Comparison of ENCODE assay signal across 21 cellular contexts in genomic region chr2:49050265-49050664, GRCh38.
A peak's percentile ranks its signal among the peaks of the same experiment; 100 is the strongest.
DNase-seq lines count a peak whose midpoint lies in the region; ATAC-seq, FAIRE-seq and TF ChIP-seq lines count a peak whose summit lies in the region.
"Had no signal": no experiment of that assay in that cellular context is flagged by ENCODE, and none has a peak within 500 bp of the region (broad histone marks: within the 10 kb centered on the region; RNA-seq: fewer than 3 reads in every experiment).

No MANE protein-coding gene starts in this region.

- H3K9me3 Mint-ChIP-seq in GM23338 (no peaks in the 10 kb centered on the region; the same call in 2 of the 3 replicates), neural progenitor cell (peaks cover 2% of the 10 kb centered on the region)

- H3K4me1 Mint-ChIP-seq in GM23338 (peaks cover 4% of the 10 kb centered on the region; the same call in 2 of the 3 replicates), neural progenitor cell (peaks cover under 1% of the 10 kb centered on the region)
- H3K4me1 Mint-ChIP-seq: CD14-positive monocyte; CD4-positive, alpha-beta memory T cell; CD4-positive, CD25-positive, alpha-beta regulatory T cell; CD8-positive, alpha-beta memory T cell had no signal

- no peaks in the 10 kb centered on the region; the same call in 1 of the 2 replicates for H3K36me3 ChIP-seq in GM23338 (ENCODE audit: insufficient read depth)
- H3K36me3 ChIP-seq in neural progenitor cell, result no peaks in the 10 kb centered on the region
- no peaks in the 10 kb centered on the region for H3K36me3 ChIP-seq in osteoblast (ENCODE audit: insufficient read depth, low read length)
- H3K36me3 ChIP-seq: BE2C, BLaER1 had no signal

- DNase-seq in D721Med (ENCODE audit: insufficient read length, low spot score) (no peak), GM23338 (ENCODE audit: low spot score) (no peak), neural progenitor cell (ENCODE audit: low spot score) (no peak), osteoblast (ENCODE audit: insufficient read length, low spot score, missing footprints) (no peak)
- no peak for DNase-seq in activated T-cell treated with anti-CD3 and anti-CD28 coated beads, Interleukin-2, amount 50 U/mL, for 1 hour
- DNase-seq: 8988T; ACHN; BE2C; C1 segment of cervical spinal cord; CD4-positive, alpha-beta memory T cell; CD4-positive, CD25-positive, alpha-beta regulatory T cell; CD8-positive, alpha-beta memory T cell; COR-L47; DMS79 treated with DMSO at 0.1 percent for 48 hours had no signal

- H3K9me3 ChIP-seq in neural progenitor cell (ENCODE audit: low read depth) (no peaks in the 10 kb centered on the region), osteoblast (ENCODE audit: low read depth, low read length) (peaks cover 2% of the 10 kb centered on the region)
- H3K9me3 ChIP-seq: BE2C had no signal

- no peak overlapping the region for H3K9ac ChIP-seq in neural progenitor cell
- H3K9ac ChIP-seq: BLaER1 had no signal

- H3K9me2 ChIP-seq in GM23338 (ENCODE audit: insufficient read depth), result no peaks in the 10 kb centered on the region

- peak; percentile 61 for FAIRE-seq in D721Med (lab: Jason Lieb, UNC)
- FAIRE-seq: A204.1, G401.6, GM12878, GM12892, GM18507 had no signal

- H3K4me3 Mint-ChIP-seq in GM23338, result no peak overlapping the region
- no peak overlapping the region for H3K4me3 Mint-ChIP-seq in neural progenitor cell
- H3K4me3 Mint-ChIP-seq: CD14-positive monocyte; CD4-positive, alpha-beta memory T cell; CD4-positive, CD25-positive, alpha-beta regulatory T cell; CD8-positive, alpha-beta memory T cell had no signal

- H3K4me1 ChIP-seq in GM23338 (ENCODE audit: insufficient read depth) (0 out of 2 replicates have a peak, but pooled peaks cover under 1% of the 10 kb centered on the region), neural progenitor cell (no peaks in the 10 kb centered on the region), osteoblast (ENCODE audit: insufficient read depth, low read length) (no peaks in the 10 kb centered on the region)
- H3K4me1 ChIP-seq: BE2C, BLaER1 had no signal

- no peaks in the 10 kb centered on the region for H3F3A ChIP-seq in GM23338 (replicated peaks; ENCODE audit: low read depth)
- H3F3A ChIP-seq in neural progenitor cell (ENCODE audit: low read depth), result no peaks in the 10 kb centered on the region

- no peaks in the 10 kb centered on the region for H3K36me3 Mint-ChIP-seq in GM23338 (ENCODE audit: low read depth)
- H3K36me3 Mint-ChIP-seq in neural progenitor cell, result no peaks in the 10 kb centered on the region
- H3K36me3 Mint-ChIP-seq: CD14-positive monocyte; CD4-positive, alpha-beta memory T cell; CD4-positive, CD25-positive, alpha-beta regulatory T cell had no signal

- H3K27me3 ChIP-seq in GM23338 (ENCODE audit: insufficient read depth) (no peaks in the 10 kb centered on the region), neural progenitor cell (no peaks in the 10 kb centered on the region), osteoblast (ENCODE audit: insufficient read depth, low read length) (no peaks in the 10 kb centered on the region)
- H3K27me3 ChIP-seq: BE2C, BLaER1 had no signal

- no peak overlapping the region for H3K27ac Mint-ChIP-seq in GM23338
- no peak overlapping the region for H3K27ac Mint-ChIP-seq in neural progenitor cell
- H3K27ac Mint-ChIP-seq: CD14-positive monocyte; CD4-positive, alpha-beta memory T cell; CD4-positive, CD25-positive, alpha-beta regulatory T cell; CD8-positive, alpha-beta memory T cell had no signal

- H3K27me3 Mint-ChIP-seq in GM23338 (ENCODE audit: insufficient read depth, low read depth, poor library complexity) (no peaks in the 10 kb centered on the region), neural progenitor cell (ENCODE audit: insufficient read depth, low read depth) (no peaks in the 10 kb centered on the region)
- H3K27me3 Mint-ChIP-seq: CD4-positive, CD25-positive, alpha-beta regulatory T cell; CD8-positive, alpha-beta memory T cell had no signal

- ATAC-seq in GM23338, result no peak
- ATAC-seq: GM12878 had no signal

- H2AFZ ChIP-seq in GM23338, result 0 out of 2 replicates have a peak overlapping the region, but pooled peaks have one; percentile 60
- H2AFZ ChIP-seq in neural progenitor cell (replicated peaks), result peak overlapping the region; percentile 3
- no peak overlapping the region for H2AFZ ChIP-seq in osteoblast (ENCODE audit: low read length)

- H3K4me2 ChIP-seq in GM23338, result no peak overlapping the region
- no peak overlapping the region for H3K4me2 ChIP-seq in neural progenitor cell
- no peak overlapping the region for H3K4me2 ChIP-seq in osteoblast (ENCODE audit: insufficient read depth, low read length)
- H3K4me2 ChIP-seq: BLaER1 had no signal

- TF ChIP-seq CTCF in D721Med (IDR thresholded peaks at IDR 0.05; ENCODE audit: insufficient read depth, missing control alignments), result no peak
- TF ChIP-seq CTCF in GM23338 (conservative IDR thresholded peaks at IDR 0.05; ENCODE audit: low read depth in 2 of 2), result no peak
- no peak for TF ChIP-seq CTCF in neural progenitor cell (IDR thresholded peaks at IDR 0.05)
- no peak for TF ChIP-seq CTCF in osteoblast (IDR thresholded peaks at IDR 0.05; ENCODE audit: extremely low read depth, low read depth, low read length)

- H3K79me2 ChIP-seq in GM23338 (replicated peaks; ENCODE audit: insufficient read depth) (no peaks in the 10 kb centered on the region), neural progenitor cell (ENCODE audit: low read depth) (no peaks in the 10 kb centered on the region), osteoblast (ENCODE audit: insufficient read depth, low read length) (no peaks in the 10 kb centered on the region)

- H3K4me3 ChIP-seq in GM23338, result no peak overlapping the region
- no peak overlapping the region for H3K4me3 ChIP-seq in neural progenitor cell
- H3K4me3 ChIP-seq in osteoblast (ENCODE audit: insufficient read depth, low read length), result no peak overlapping the region
- H3K4me3 ChIP-seq: BLaER1, GM12878 had no signal

- H3K27ac ChIP-seq in GM23338 (ENCODE audit: low read depth) (no peak overlapping the region), neural progenitor cell (no peak overlapping the region), osteoblast (ENCODE audit: low read depth, low read length) (no peak overlapping the region)
- H3K27ac ChIP-seq: BLaER1 had no signal

- no peaks in the 10 kb centered on the region for H4K20me1 ChIP-seq in GM23338 (replicated peaks; ENCODE audit: insufficient read depth)
- H4K20me1 ChIP-seq in neural progenitor cell (ENCODE audit: low read depth), result no peaks in the 10 kb centered on the region
- H4K20me1 ChIP-seq in osteoblast (ENCODE audit: insufficient read depth, low read length), result no peaks in the 10 kb centered on the region
- H4K20me1 ChIP-seq: BLaER1 had no signal

TF ChIP-seq in GM23338, 12 proteins besides CTCF, POLR2A, EP300 and RAD21 (continues in another document):
- TF ChIP-seq, protein P1, sequence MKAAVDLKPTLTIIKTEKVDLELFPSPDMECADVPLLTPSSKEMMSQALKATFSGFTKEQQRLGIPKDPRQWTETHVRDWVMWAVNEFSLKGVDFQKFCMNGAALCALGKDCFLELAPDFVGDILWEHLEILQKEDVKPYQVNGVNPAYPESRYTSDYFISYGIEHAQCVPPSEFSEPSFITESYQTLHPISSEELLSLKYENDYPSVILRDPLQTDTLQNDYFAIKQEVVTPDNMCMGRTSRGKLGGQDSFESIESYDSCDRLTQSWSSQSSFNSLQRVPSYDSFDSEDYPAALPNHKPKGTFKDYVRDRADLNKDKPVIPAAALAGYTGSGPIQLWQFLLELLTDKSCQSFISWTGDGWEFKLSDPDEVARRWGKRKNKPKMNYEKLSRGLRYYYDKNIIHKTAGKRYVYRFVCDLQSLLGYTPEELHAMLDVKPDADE (IDR thresholded peaks at IDR 0.05), result no peak
- TF ChIP-seq JUNB (IDR thresholded peaks at IDR 0.05; ENCODE audit: unreplicated experiment) (no peak), NANOG (IDR thresholded peaks at IDR 0.05; ENCODE audit: borderline replicate concordance) (no peak), ZNF114 (CRISPR knock-in tag; IDR thresholded peaks at IDR 0.05) (no peak)
